In the genomic region with DNA sequence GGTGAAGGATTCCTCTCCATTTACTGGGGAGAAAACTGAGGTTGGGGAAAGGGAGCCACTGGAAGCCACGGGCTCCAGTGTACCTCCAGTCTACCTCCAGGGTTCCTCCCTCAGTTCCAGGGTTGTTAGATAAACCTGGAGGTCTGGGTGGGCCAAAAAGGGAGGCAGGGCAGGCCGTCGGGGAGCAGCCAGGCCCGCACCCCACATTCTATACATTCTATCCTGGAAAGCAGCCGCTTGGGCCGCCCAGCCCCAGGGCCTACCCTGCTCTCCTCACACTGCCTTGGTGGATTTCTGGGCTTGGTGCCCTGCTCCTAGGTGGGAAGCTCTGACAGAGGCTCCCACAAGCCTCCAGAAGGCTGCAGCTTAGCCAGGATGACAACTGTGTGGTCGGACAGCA, we compare ENCODE assay signal across 22 cellular contexts. TPM values are rescaled to one million over a fixed set of nuclear protein-coding genes. Genes with fewer than 3 reads are reported as not detected.
"Had no signal": no experiment of that assay in that cellular context is flagged by ENCODE, and none has a peak within 500 bp of the region (broad histone marks: within the 10 kb centered on the region; RNA-seq: fewer than 3 reads in every experiment).

No MANE protein-coding gene starts in this region.

- H3K4me3 ChIP-seq: body of pancreas, cardiac muscle cell, esophagus muscularis mucosa, left ventricle myocardium inferior, upper lobe of right lung had no signal

- H3K4me1 ChIP-seq: body of pancreas, left ventricle myocardium inferior, upper lobe of right lung had no signal

- ATAC-seq: body of pancreas, sciatic nerve, upper lobe of right lung had no signal

- H3K9me3 ChIP-seq: body of pancreas, esophagus muscularis mucosa, upper lobe of right lung had no signal

- H3K4me1 Mint-ChIP-seq: nephron had no signal

- H3K27me3 Mint-ChIP-seq: activated B cell treated with CpG ODN at 0.5 μM for 24 hours; activated CD4-positive, alpha-beta T cell treated with anti-CD3 and anti-CD28 coated beads for 36 hours had no signal

- H3K27ac ChIP-seq: body of pancreas, cardiac muscle cell, esophagus muscularis mucosa, left ventricle myocardium inferior, upper lobe of right lung had no signal

- H3K27me3 ChIP-seq: body of pancreas, cardiac muscle cell, esophagus muscularis mucosa, upper lobe of right lung had no signal

- H3K4me3 Mint-ChIP-seq: activated B cell treated with CpG ODN at 0.5 μM for 24 hours; activated CD4-positive, alpha-beta T cell treated with anti-CD3 and anti-CD28 coated beads for 36 hours; activated T-helper 1 cell treated with anti-CD3 and anti-CD28 coated beads, Interleukin-12 subunit alpha, Interleukin-12 subunit beta, Interleukin-2, Interleukin-4 antibody, amounts not matched to agents 30 ng/mL and 10 ng/mL and 1 ng/mL, durations not matched to agents 14 hours and 24 hours and 36 hours; mesothelial cell of epicardium; nephron; T-helper 1 cell treated with Interleukin-12 subunit alpha and Interleukin-12 subunit beta and Interleukin-4 antibody, amounts not matched to agents 30 μg/mL and 1 μg/mL, for 36 hours had no signal

- H3K36me3 Mint-ChIP-seq: mesothelial cell of epicardium had no signal

- H3K9me3 Mint-ChIP-seq: activated B cell treated with CpG ODN at 0.5 μM for 24 hours; activated T-helper 1 cell treated with anti-CD3 and anti-CD28 coated beads, Interleukin-12 subunit alpha, Interleukin-12 subunit beta, Interleukin-2, Interleukin-4 antibody, amounts not matched to agents 30 ng/mL and 10 ng/mL and 1 ng/mL, durations not matched to agents 14 hours and 24 hours and 36 hours; T-helper 1 cell treated with Interleukin-12 subunit alpha and Interleukin-12 subunit beta and Interleukin-4 antibody, amounts not matched to agents 30 μg/mL and 1 μg/mL, for 36 hours had no signal

- H3K27ac Mint-ChIP-seq: mesothelial cell of epicardium; nephron; T-helper 1 cell treated with Interleukin-12 subunit alpha and Interleukin-12 subunit beta and Interleukin-4 antibody, amounts not matched to agents 30 μg/mL and 1 μg/mL, for 36 hours had no signal

- H3K36me3 ChIP-seq: cardiac muscle cell, esophagus muscularis mucosa, left ventricle myocardium inferior, upper lobe of right lung had no signal

- DNase-seq: activated B cell treated with CpG ODN at 0.5 μM for 24 hours; activated CD4-positive, alpha-beta T cell treated with anti-CD3 and anti-CD28 coated beads, Interleukin-2, amount 50 U/mL, for 4 hours; activated gamma-delta T cell treated with Interleukin-2 at 50 U/mL for 16 hours; anterior cingulate cortex; body of pancreas; dermis blood vessel endothelial cell; hippocampal formation; left ventricle myocardium inferior; nucleus accumbens; small intestine; stimulated activated naive CD4-positive, alpha-beta T cell; upper lobe of right lung had no signal

RNA-seq across cellular contexts. Expression of a gene that starts 18.1 kb away (rescaled TPM):
- total RNA-seq: cardiac muscle cell, chondrocyte, dermis blood vessel endothelial cell, lung microvascular endothelial cell had no signal
